12 cellular contexts compared by ENCODE assay signal in the genomic region with DNA sequence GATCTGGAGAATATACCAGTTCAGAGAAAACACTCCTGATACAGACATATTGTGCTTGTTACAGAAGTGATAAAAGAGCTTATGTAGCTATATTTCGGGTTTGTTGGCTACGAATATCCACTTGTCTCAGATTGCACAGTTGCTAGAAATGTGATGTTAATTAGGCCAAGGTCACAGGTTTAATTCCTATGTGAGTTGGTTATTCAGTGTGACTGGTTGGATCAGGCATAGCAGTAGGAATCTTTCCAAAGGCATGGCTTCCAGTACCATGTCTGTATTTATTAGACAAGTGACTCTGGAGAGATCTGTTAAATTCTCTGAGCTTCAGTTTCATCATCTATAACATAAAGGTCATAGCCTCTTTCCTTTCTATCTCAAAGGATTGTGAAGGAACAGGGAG.
A peak's percentile ranks its signal among the peaks of the same experiment; 100 is the strongest.
DNase-seq lines count a peak whose midpoint lies in the region; ATAC-seq and TF ChIP-seq lines count a peak whose summit lies in the region.
"Had no signal": no experiment of that assay in that cellular context is flagged by ENCODE, and none has a peak within 500 bp of the region (broad histone marks: within the 10 kb centered on the region; RNA-seq: fewer than 3 reads in every experiment).

No MANE protein-coding gene starts in this region.

- peak overlapping the region; percentile 35 for H3K27ac Mint-ChIP-seq in mesothelial cell of epicardium
- H3K27ac Mint-ChIP-seq in immature natural killer cell, result no peak overlapping the region
- no peak overlapping the region for H3K27ac Mint-ChIP-seq in natural killer cell

- H3K27me3 Mint-ChIP-seq in mesothelial cell of epicardium (ENCODE audit: low read depth), result no peaks in the 10 kb centered on the region
- H3K27me3 Mint-ChIP-seq in immature natural killer cell (ENCODE audit: low read depth in 3 of 3), result peaks cover 0 to 4% (median 0%) of the 10 kb centered on the region in 3 donors
- no peaks in the 10 kb centered on the region for H3K27me3 Mint-ChIP-seq in natural killer cell (ENCODE audit: low read depth in 2 of 2)

- no peaks in the 10 kb centered on the region for H3K36me3 Mint-ChIP-seq in mesothelial cell of epicardium
- no peaks in the 10 kb centered on the region for H3K36me3 Mint-ChIP-seq in immature natural killer cell
- H3K36me3 Mint-ChIP-seq in natural killer cell, result no peaks in the 10 kb centered on the region

- H3K9me3 Mint-ChIP-seq in mesothelial cell of epicardium (peaks cover 9% of the 10 kb centered on the region), immature natural killer cell (peaks cover 0 to 12% (median under 1%) of the 10 kb centered on the region in 6 donors), natural killer cell (peaks cover under 1 to 2% of the 10 kb centered on the region in 2 donors)

- intact Hi-C loops in natural killer cell (cut with micrococcal nuclease), result no loop called here

- no peak for ATAC-seq in GM19452 (IDR thresholded peaks at IDR 0.05; ENCODE audit: unreplicated experiment)
- ATAC-seq in natural killer cell, result no peak

- no peak for TF ChIP-seq CTCF in mesothelial cell of epicardium (IDR thresholded peaks at IDR 0.05; ENCODE audit: unreplicated experiment)
- TF ChIP-seq CTCF in natural killer cell (IDR thresholded peaks at IDR 0.05), result no peak

- H3K4me3 Mint-ChIP-seq in mesothelial cell of epicardium (no peak overlapping the region), immature natural killer cell (no peak overlapping the region), natural killer cell (no peak overlapping the region)

- H3K4me1 Mint-ChIP-seq in mesothelial cell of epicardium (peaks cover 18% of the 10 kb centered on the region), immature natural killer cell (no peaks in the 10 kb centered on the region), natural killer cell (no peaks in the 10 kb centered on the region)

- DNase-seq in COR-L47 (lab: John Stamatoyannopoulos, UW) (peak; percentile 3), NCI-H146 treated with DMSO at 0.1 percent for 48 hours (lab: John Stamatoyannopoulos, UW; ENCODE audit: unreplicated experiment) (peak; percentile 59), NCI-H748 treated with DMSO at 0.1 percent for 48 hours (lab: John Stamatoyannopoulos, UW) (peak; percentile 87), mesothelial cell of epicardium (ENCODE audit: low spot score in 2 of 2, unreplicated experiment in 2 of 2) (no peak), immature natural killer cell (no peak), natural killer cell (no peak)
- DNase-seq: 8988T, AML-193, Calu3, DMS 273 treated with DMSO at 0.1 percent for 48 hours, H7 had no signal

Comparison
In these comparisons a context has a peak if more than half of its experiments do, and no peak if none do; other contexts are left out.
1. DNase-seq: peak in COR-L47 (single experiment), NCI-H146 treated with DMSO at 0.1 percent for 48 hours (single experiment) and NCI-H748 treated with DMSO at 0.1 percent for 48 hours (single experiment); none in mesothelial cell of epicardium (0 of 2), immature natural killer cell (0 of 3) and natural killer cell (single experiment).